Comparison of ENCODE assay signal across 23 cellular contexts in genomic region chr18:78518805-78519204, GRCh38.
"Had no signal": no experiment of that assay in that cellular context is flagged by ENCODE, and none has a peak within 500 bp of the region (broad histone marks: within the 10 kb centered on the region; RNA-seq: fewer than 3 reads in every experiment).

No MANE protein-coding gene starts in this region.

- DNase-seq: cerebellar nuclear complex; effector CD4-positive, alpha-beta T cell; esophagus squamous epithelium; foreskin melanocyte; glutamatergic neuron; heart right ventricle; hippocampal formation; left cardiac atrium; left ventricle myocardium superior; lower lobe of right lung; natural killer cell; psoas muscle; right cardiac atrium; spleen; stimulated activated CD4-positive, alpha-beta T cell treated with anti-CD3 and anti-CD28 coated beads, Interleukin-4, amount 100 ng/mL, for 4 hours; thyroid gland; trophoblast cell had no signal

- ATAC-seq: heart right ventricle; left cardiac atrium; left ventricle myocardium superior; natural killer cell; psoas muscle; right cardiac atrium; stimulated activated memory B cell treated with anti-CD40 and anti-IgM and Interleukin-4, amounts not matched to agents 10 μg/mL and 1 μg/mL and 100 μg/mL, for 72 hours had no signal

- H3K4me3 ChIP-seq: dorsolateral prefrontal cortex, esophagus squamous epithelium, heart right ventricle, lower lobe of right lung, psoas muscle, skin epidermis, spleen, thyroid gland, vagina had no signal

- H3K9me3 Mint-ChIP-seq: natural killer cell had no signal

- H3K27me3 ChIP-seq: neutrophil, spleen, thyroid gland, vagina had no signal

- H3K4me1 Mint-ChIP-seq: stimulated activated memory B cell treated with anti-CD40 and anti-IgM and Interleukin-4, amounts not matched to agents 10 μg/mL and 1 μg/mL and 100 μg/mL, for 72 hours had no signal

- H3K4me3 Mint-ChIP-seq: natural killer cell; stimulated activated memory B cell treated with anti-CD40 and anti-IgM and Interleukin-4, amounts not matched to agents 10 μg/mL and 1 μg/mL and 100 μg/mL, for 72 hours; stimulated activated naive CD8-positive, alpha-beta T cell treated with anti-CD3 and anti-CD28 coated beads, Interleukin-15, Interleukin-2, amounts not matched to agents 100 ng/mL and 50 ng/mL, for 24 hours had no signal

- H3K9me3 ChIP-seq: esophagus squamous epithelium, heart right ventricle, lower lobe of right lung, neutrophil, psoas muscle, thyroid gland, vagina had no signal

- H3K36me3 ChIP-seq: esophagus squamous epithelium, heart right ventricle, lower lobe of right lung, neutrophil, spleen, thyroid gland, vagina had no signal

- H3K27ac ChIP-seq: dorsolateral prefrontal cortex, esophagus squamous epithelium, heart right ventricle, lower lobe of right lung, neutrophil, psoas muscle, skin epidermis, spleen, thyroid gland, vagina had no signal

- H3K27ac Mint-ChIP-seq: natural killer cell; stimulated activated memory B cell treated with anti-CD40 and anti-IgM and Interleukin-4, amounts not matched to agents 10 μg/mL and 1 μg/mL and 100 μg/mL, for 72 hours; stimulated activated naive CD8-positive, alpha-beta T cell treated with anti-CD3 and anti-CD28 coated beads, Interleukin-15, Interleukin-2, amounts not matched to agents 100 ng/mL and 50 ng/mL, for 24 hours had no signal

- H3K27me3 Mint-ChIP-seq: stimulated activated memory B cell treated with anti-CD40 and anti-IgM and Interleukin-4, amounts not matched to agents 10 μg/mL and 1 μg/mL and 100 μg/mL, for 72 hours; stimulated activated naive CD8-positive, alpha-beta T cell treated with anti-CD3 and anti-CD28 coated beads, Interleukin-15, Interleukin-2, amounts not matched to agents 100 ng/mL and 50 ng/mL, for 24 hours had no signal

- H3K4me1 ChIP-seq: esophagus squamous epithelium, heart right ventricle, lower lobe of right lung, psoas muscle, spleen, thyroid gland, vagina had no signal
